In genomic region chr13:80235559-80236296, GRCh38 we compare ENCODE assay signal across 8 cellular contexts.
DNase-seq lines count a peak whose midpoint lies in the region; ATAC-seq, FAIRE-seq and TF ChIP-seq lines count a peak whose summit lies in the region.
"Had no signal": no experiment of that assay in that cellular context is flagged by ENCODE, and none has a peak within 500 bp of the region (broad histone marks: within the 10 kb centered on the region; RNA-seq: fewer than 3 reads in every experiment).

No MANE protein-coding gene starts in this region.

- peak; percentile 17 for ATAC-seq in GM19467 (IDR thresholded peaks at IDR 0.05; ENCODE audit: unreplicated experiment)
- ATAC-seq in gastrocnemius medialis = no peak

- H3K36me3 ChIP-seq in endothelial cell of umbilical vein (ENCODE audit: control insufficient read depth in 2 of 2, extremely low read depth in 1 of 2, insufficient read depth in 2 of 2, low read length in 2 of 2) (no peaks in the 10 kb centered on the region), gastrocnemius medialis (no peaks in the 10 kb centered on the region)

- no peaks in the 10 kb centered on the region for H3K9me3 ChIP-seq in endothelial cell of umbilical vein (replicated peaks; ENCODE audit: control insufficient read depth, insufficient read depth, low read length)
- no peaks in the 10 kb centered on the region for H3K9me3 ChIP-seq in gastrocnemius medialis

- TF ChIP-seq CTCF in endothelial cell of umbilical vein (IDR thresholded peaks at IDR 0.05; ENCODE audit: extremely low read depth in 1 of 2, insufficient read depth in 1 of 2, low read depth in 1 of 2, low read length in 2 of 2) (no peak), gastrocnemius medialis (IDR thresholded peaks at IDR 0.05 in 4 of 5, conservative IDR thresholded peaks at IDR 0.05 in 1 of 5) (no peak), GM10248 (IDR thresholded peaks at IDR 0.05; ENCODE audit: control extremely low read depth, extremely low read depth, low read depth, missing control alignments) (no peak)

- in situ Hi-C loops in gastrocnemius medialis (cut with MboI; ENCODE audit: low sequenced_read_pairs in 4 of 4) = no loop called here

- H3K4me2 ChIP-seq in endothelial cell of umbilical vein (ENCODE audit: insufficient read depth, low read length) = peak overlapping the region; percentile 93

- H3K9me1 ChIP-seq in endothelial cell of umbilical vein (replicated peaks; ENCODE audit: control insufficient read depth, extremely low read depth, insufficient read depth, low read length) = no peaks in the 10 kb centered on the region

- FAIRE-seq in endothelial cell of umbilical vein (lab: Jason Lieb, UNC) = no peak

- H2AFZ ChIP-seq in endothelial cell of umbilical vein (ENCODE audit: low read depth, low read length) = peak overlapping the region; percentile 66

- H3K4me1 ChIP-seq in endothelial cell of umbilical vein (ENCODE audit: control insufficient read depth, extremely low read depth, insufficient read depth, low read length) (peaks cover 18% of the 10 kb centered on the region), gastrocnemius medialis (peaks cover 0 to 7% of the 10 kb centered on the region in 2 donors)

- H3K9ac ChIP-seq in endothelial cell of umbilical vein (replicated peaks; ENCODE audit: extremely low read depth, insufficient read depth, low read length) = peak overlapping the region; percentile 86

- H3K27ac ChIP-seq in endothelial cell of umbilical vein (ENCODE audit: insufficient read depth, low read depth, low read length) (peak overlapping the region; percentile 89), gastrocnemius medialis (peak overlapping the region in 3 of 4 donors; percentile 2 to 27 (median 11))

- CTCF ChIA-PET in endothelial cell of umbilical vein (lab: Charles Lee) = interaction anchor here (1.0 to 2.2 kb wide), 12 partner anchors 10 to 556 kb away, joined by 3 to 11 read pairs (median 4); partner anchors contain the start of gene SPRY2
- CTCF ChIA-PET in activated CD4-positive, alpha-beta memory T cell treated with anti-CD3 and anti-CD28 coated beads for 36 hours (lab: Charles Lee) = no interaction called here
- CTCF ChIA-PET in GM10248 (lab: Yijun Ruan, JAX) = interaction anchor here (1.0 to 1.9 kb wide), 2 partner anchors 16 to 30 kb away, joined by 3 to 5 read pairs; no protein-coding TSS in a partner anchor

- no peak for TF ChIP-seq POLR2A in endothelial cell of umbilical vein (IDR thresholded peaks at IDR 0.05; ENCODE audit: low read depth, low read length)
- no peak for TF ChIP-seq POLR2A in gastrocnemius medialis (IDR thresholded peaks at IDR 0.05)

- H3K4me1 Mint-ChIP-seq in activated CD4-positive, alpha-beta memory T cell treated with anti-CD3 and anti-CD28 coated beads for 36 hours (ENCODE audit: low read depth) = no peaks in the 10 kb centered on the region

- no peaks in the 10 kb centered on the region for H3K79me2 ChIP-seq in endothelial cell of umbilical vein (ENCODE audit: control insufficient read depth, insufficient read depth, low read length)

- no peak overlapping the region for H3K27ac Mint-ChIP-seq in activated CD4-positive, alpha-beta memory T cell treated with anti-CD3 and anti-CD28 coated beads for 36 hours

- BruUV-seq in endothelial cell of umbilical vein (replicated peaks; lab: Mats Ljungman, UMichigan) = TSS peak; percentile 94

- H3K4me3 ChIP-seq in endothelial cell of umbilical vein (replicated peaks in 1 of 3; ENCODE audit: insufficient read depth in 1 of 3, low read depth in 1 of 3, low read length in 3 of 3) = peak overlapping the region in 1 of 3 experiments; percentile 41
- peak overlapping the region in 3 of 4 donors; percentile 1 to 37 (median 6) for H3K4me3 ChIP-seq in gastrocnemius medialis

- no peaks in the 10 kb centered on the region for H3K9me3 Mint-ChIP-seq in activated CD4-positive, alpha-beta memory T cell treated with anti-CD3 and anti-CD28 coated beads for 36 hours

- no peak overlapping the region for H3K4me3 Mint-ChIP-seq in activated CD4-positive, alpha-beta memory T cell treated with anti-CD3 and anti-CD28 coated beads for 36 hours

- peak; percentile 21 for DNase-seq in LHCN-M2 (ENCODE audit: low read depth)
- DNase-seq in endothelial cell of umbilical vein (ENCODE audit: low read depth, low spot score) = peak; percentile 86
- no peak for DNase-seq in gastrocnemius medialis
- no peak for DNase-seq in activated CD4-positive, alpha-beta memory T cell treated with anti-CD3 and anti-CD28 coated beads for 36 hours
- no peak for DNase-seq in SHP77 treated with DMSO at 0.1 percent for 48 hours (lab: John Stamatoyannopoulos, UW)
- DNase-seq in GM10248 (ENCODE audit: extremely low spot score) = no peak
- DNase-seq: effector CD4-positive, alpha-beta T cell had no signal

- H3K27me3 Mint-ChIP-seq in activated CD4-positive, alpha-beta memory T cell treated with anti-CD3 and anti-CD28 coated beads for 36 hours = no peaks in the 10 kb centered on the region

- intact Hi-C loops in endothelial cell of umbilical vein (cut with micrococcal nuclease) = loop anchor here (1.0 to 5.0 kb wide), 8 partner anchors 17 to 458 kb away; partner anchors contain the start of gene SPRY2
- intact Hi-C loops in gastrocnemius medialis (cut with DNase I; ENCODE audit: low total_unique reads) = no loop called here
- intact Hi-C loops in activated CD4-positive, alpha-beta memory T cell treated with anti-CD3 and anti-CD28 coated beads for 36 hours (cut with micrococcal nuclease) = no loop called here

- H3K36me3 Mint-ChIP-seq in activated CD4-positive, alpha-beta memory T cell treated with anti-CD3 and anti-CD28 coated beads for 36 hours = no peaks in the 10 kb centered on the region

- POLR2A ChIA-PET in endothelial cell of umbilical vein (lab: Charles Lee) = interaction anchor here (0.9 kb wide), 1 partner anchor 18 kb away, joined by 4 read pairs; no protein-coding TSS in a partner anchor
- POLR2A ChIA-PET in activated CD4-positive, alpha-beta memory T cell treated with anti-CD3 and anti-CD28 coated beads for 36 hours (lab: Charles Lee) = no interaction called here
- POLR2A ChIA-PET in GM10248 (lab: Yijun Ruan, JAX) = no interaction called here

- no peaks in the 10 kb centered on the region for H4K20me1 ChIP-seq in endothelial cell of umbilical vein (replicated peaks; ENCODE audit: control insufficient read depth, extremely low read depth, insufficient read depth, low read length)

- dilution Hi-C loops in endothelial cell of umbilical vein (cut with MboI; ENCODE audit: extremely low pct_ligation_motif_present, low sequenced_read_pairs) = no loop called here

- H3K27me3 ChIP-seq in endothelial cell of umbilical vein (ENCODE audit: control insufficient read depth in 2 of 2, insufficient read depth in 2 of 2, low read length in 2 of 2) (no peaks in the 10 kb centered on the region), gastrocnemius medialis (no peaks in the 10 kb centered on the region)

TF ChIP-seq in endothelial cell of umbilical vein, 7 proteins besides CTCF, POLR2A, EP300 and RAD21:
- TF ChIP-seq GATA2 (IDR thresholded peaks at IDR 0.05; ENCODE audit: insufficient read depth, insufficient read length, low read depth, low read length) (peak; percentile 7), POLR2AphosphoS5 (IDR thresholded peaks at IDR 0.05; ENCODE audit: insufficient read depth, low read depth, low read length) (no peak), FOS (IDR thresholded peaks at IDR 0.05; ENCODE audit: borderline replicate concordance, insufficient read depth, low read length) (peak; percentile 14), JUN (IDR thresholded peaks at IDR 0.05; ENCODE audit: borderline replicate concordance, insufficient read depth, insufficient read length, low read depth) (peak; percentile 77)

Comparison
In these comparisons a context has a peak if more than half of its experiments do, and no peak if none do; other contexts are left out.
1. DNase-seq: peak in LHCN-M2 (single experiment) and endothelial cell of umbilical vein (single experiment); none in gastrocnemius medialis (0 of 2), activated CD4-positive, alpha-beta memory T cell treated with anti-CD3 and anti-CD28 coated beads for 36 hours (single experiment), SHP77 treated with DMSO at 0.1 percent for 48 hours (single experiment) and GM10248 (single experiment).